In the genomic region with DNA sequence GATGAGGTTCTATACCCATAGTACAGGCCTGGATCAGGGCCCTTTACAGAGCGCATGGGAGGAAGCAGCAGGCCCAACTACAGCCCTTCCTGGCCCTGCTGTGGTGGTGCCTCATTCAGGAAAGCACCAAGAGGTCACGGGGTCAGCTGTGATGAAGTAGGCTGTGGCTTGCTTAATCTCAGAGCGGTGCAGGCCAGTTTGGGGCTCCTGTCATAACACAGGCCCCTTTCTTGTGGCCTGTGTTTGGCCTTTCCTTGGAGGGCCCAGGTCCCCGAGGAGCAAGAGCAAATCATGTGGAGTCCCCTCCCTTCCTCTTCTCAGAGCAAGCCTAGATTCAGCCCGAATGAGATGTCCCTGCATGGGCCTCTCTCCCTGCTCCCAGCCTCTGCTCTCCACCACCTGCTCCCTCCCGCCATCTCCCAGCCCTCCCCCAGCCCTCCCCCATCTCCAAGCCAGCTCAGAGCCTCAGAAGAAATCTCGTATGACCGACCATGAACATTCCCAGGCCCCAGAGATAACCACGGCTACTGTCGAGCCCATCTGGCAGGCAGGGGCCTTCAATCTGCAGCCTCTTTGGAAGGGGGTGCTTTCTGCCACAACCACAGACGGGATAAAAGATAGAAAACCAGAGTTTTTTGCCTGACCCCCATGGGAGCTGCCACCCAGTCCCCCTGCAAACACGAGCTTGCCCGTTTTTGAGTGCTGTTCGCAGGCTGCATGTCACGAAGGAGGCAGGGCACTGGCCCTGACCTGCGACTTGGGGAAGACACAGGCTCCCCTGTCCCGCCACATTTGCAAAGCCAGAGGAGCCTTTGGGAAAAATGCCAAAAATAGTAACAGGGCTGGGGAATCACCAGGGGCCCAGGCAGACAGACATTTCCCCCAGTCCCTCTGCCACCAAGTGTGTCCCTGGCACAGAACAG, we compare ENCODE assay signal across 11 cellular contexts. TPM values are rescaled to one million over a fixed set of nuclear protein-coding genes. Genes with fewer than 3 reads are reported as not detected.
A peak's percentile ranks its signal among the peaks of the same experiment; 100 is the strongest.
DNase-seq lines count a peak whose midpoint lies in the region; ATAC-seq and TF ChIP-seq lines count a peak whose summit lies in the region.
"Had no signal": no experiment of that assay in that cellular context is flagged by ENCODE, and none has a peak within 500 bp of the region (broad histone marks: within the 10 kb centered on the region; RNA-seq: fewer than 3 reads in every experiment).

No MANE protein-coding gene starts in this region.

- H3K4me3 Mint-ChIP-seq in type B pancreatic cell, result no peak overlapping the region
- H3K4me3 Mint-ChIP-seq: stimulated activated naive B cell treated with anti-CD40 and anti-IgM and Interleukin-4, amounts not matched to agents 10 μg/mL and 1 μg/mL and 100 μg/mL, for 72 hours had no signal

- H3K9me3 ChIP-seq in HCT116 (ENCODE audit: control insufficient read depth in 1 of 2, insufficient read depth in 1 of 2, low read depth in 1 of 2, low read length in 2 of 2) (no peaks in the 10 kb centered on the region), psoas muscle (no peaks in the 10 kb centered on the region)

- RAD21 ChIA-PET in HCT116 (lab: Charles Lee; ENCODE audit: low non-redundant PET in 1 of 2, low total read pairs in 2 of 2, uncharacterized antibody in 2 of 2, unreplicated experiment in 2 of 2), result no interaction called here

- no peaks in the 10 kb centered on the region for H3K36me3 Mint-ChIP-seq in type B pancreatic cell

- no peaks in the 10 kb centered on the region for H3K9me3 Mint-ChIP-seq in type B pancreatic cell
- H3K9me3 Mint-ChIP-seq: stimulated activated naive B cell treated with anti-CD40 and anti-IgM and Interleukin-4, amounts not matched to agents 10 μg/mL and 1 μg/mL and 100 μg/mL, for 72 hours had no signal

- peaks cover 36% of the 10 kb centered on the region for H3K4me1 Mint-ChIP-seq in type B pancreatic cell (ENCODE audit: unreplicated experiment)

- 76 to 85% (median 77%) methylated on average over 17 of the region's 17 CpGs for WGBS in psoas muscle, 3 donors

- POLR2A ChIA-PET in HCT116 (lab: Charles Lee), result no interaction called here

- CTCF ChIA-PET in HCT116 (lab: Charles Lee), result no interaction called here

- TF ChIP-seq RAD21 in HCT116 (IDR thresholded peaks at IDR 0.05; ENCODE audit: low read depth), result no peak

- no peak overlapping the region for H2AFZ ChIP-seq in HCT116 (ENCODE audit: low read depth, low read length, poor library complexity, severe bottlenecking)

- ATAC-seq in HCT116 (no peak), psoas muscle (peak in 2 of 4 donors; percentile 25 to 27), HG03439 (IDR thresholded peaks at IDR 0.05; ENCODE audit: unreplicated experiment) (no peak)

- H3K79me2 ChIP-seq in HCT116 (ENCODE audit: insufficient read depth, low read length), result no peaks in the 10 kb centered on the region

- intact Hi-C loops in HCT116 (cut with micrococcal nuclease), result no loop called here
- intact Hi-C loops in psoas muscle (cut with DNase I), result no loop called here

- H3K36me3 ChIP-seq in HCT116 (ENCODE audit: control insufficient read depth in 1 of 2, insufficient read depth in 2 of 2, low read length in 2 of 2), result 0 out of 4 replicates have a peak, but pooled peaks cover 0 to 2% of the 10 kb centered on the region in 2 experiments
- no peaks in the 10 kb centered on the region for H3K36me3 ChIP-seq in psoas muscle (ENCODE audit: insufficient read depth in 1 of 2, low read depth in 1 of 2)

- no TSS peak for BruUV-seq in HCT116 (replicated peaks; lab: Mats Ljungman, UMichigan)

- H3K27ac ChIP-seq in HCT116 (ENCODE audit: low read depth, low read length) (peak overlapping the region; percentile 69; the same call in 1 of the 2 replicates), psoas muscle (peak overlapping the region; percentile 59)

- peaks cover 23 to 48% of the 10 kb centered on the region in 2 experiments for H3K4me1 ChIP-seq in HCT116 (ENCODE audit: control insufficient read depth in 1 of 2, insufficient read depth in 2 of 2, low read length in 2 of 2)
- peaks cover 17% of the 10 kb centered on the region for H3K4me1 ChIP-seq in psoas muscle

- H3K27ac Mint-ChIP-seq in type B pancreatic cell, result no peak overlapping the region
- H3K27ac Mint-ChIP-seq: stimulated activated naive B cell treated with anti-CD40 and anti-IgM and Interleukin-4, amounts not matched to agents 10 μg/mL and 1 μg/mL and 100 μg/mL, for 72 hours had no signal

- no peaks in the 10 kb centered on the region for H4K20me1 ChIP-seq in HCT116 (ENCODE audit: insufficient read depth)

- no peaks in the 10 kb centered on the region for H3K9me2 ChIP-seq in HCT116 (ENCODE audit: insufficient read depth)

- H3K4me3 ChIP-seq in HCT116 (replicated peaks in 1 of 2; ENCODE audit: low read depth in 1 of 2, low read length in 2 of 2), result no peak overlapping the region
- no peak overlapping the region for H3K4me3 ChIP-seq in fibroblast of villous mesenchyme (ENCODE audit: low read depth, low read length)
- no peak overlapping the region for H3K4me3 ChIP-seq in psoas muscle

- no peak overlapping the region for H3K4me2 ChIP-seq in HCT116 (ENCODE audit: low read length)

- H3K27me3 Mint-ChIP-seq in type B pancreatic cell, result no peaks in the 10 kb centered on the region
- H3K27me3 Mint-ChIP-seq: stimulated activated naive B cell treated with anti-CD40 and anti-IgM and Interleukin-4, amounts not matched to agents 10 μg/mL and 1 μg/mL and 100 μg/mL, for 72 hours had no signal

- TF ChIP-seq CTCF in HCT116 (IDR thresholded peaks at IDR 0.05 in 2 of 3, conservative IDR thresholded peaks at IDR 0.05 in 1 of 3; ENCODE audit: borderline replicate concordance in 1 of 3, insufficient read depth in 1 of 3, low read depth in 2 of 3, low read length in 2 of 3), result no peak
- no peak for TF ChIP-seq CTCF in fibroblast of villous mesenchyme (IDR thresholded peaks at IDR 0.05; ENCODE audit: insufficient read depth, low read depth, low read length)
- no peak for TF ChIP-seq CTCF in psoas muscle (IDR thresholded peaks at IDR 0.05)
- no peak for TF ChIP-seq CTCF in type B pancreatic cell (conservative IDR thresholded peaks at IDR 0.05)

- DNase-seq in HCT116 (ENCODE audit: low read depth, low spot score) (no peak), SKM-1 treated with dmso at 0.1 percent for 144 hours (lab: John Stamatoyannopoulos, UW; ENCODE audit: unreplicated experiment) (peak; percentile 90), fibroblast of villous mesenchyme (ENCODE audit: low read depth) (peak; percentile 91), psoas muscle (peak in 1 of 2 donors; percentile 67), NCI-H128 (lab: John Stamatoyannopoulos, UW; ENCODE audit: unreplicated experiment) (no peak), type B pancreatic cell (ENCODE audit: extremely low spot score, unreplicated experiment) (no peak)
- DNase-seq in activated CD4-positive, alpha-beta T cell treated with anti-CD3 and anti-CD28 coated beads for 48 hours, result no peak
- DNase-seq: activated CD4-positive, alpha-beta T cell treated with anti-CD3 and anti-CD28 coated beads for 1 hour; NCI-H2029; stimulated activated naive B cell treated with anti-CD40 and anti-IgM and Interleukin-4, amounts not matched to agents 10 μg/mL and 1 μg/mL and 100 μg/mL, for 72 hours had no signal

- H3K9ac ChIP-seq in HCT116 (ENCODE audit: low read length), result no peak overlapping the region

- H3K27me3 ChIP-seq in HCT116 (ENCODE audit: insufficient read depth, low read length) (no peaks in the 10 kb centered on the region), psoas muscle (ENCODE audit: insufficient read depth in 3 of 3, low read length in 2 of 3) (no peaks in the 10 kb centered on the region)

- TF ChIP-seq POLR2A in HCT116 (IDR thresholded peaks at IDR 0.05; ENCODE audit: borderline replicate concordance, extremely low read depth, insufficient read depth, insufficient read length), result no peak

TF ChIP-seq in HCT116, 20 proteins besides CTCF, POLR2A, EP300 and RAD21:
- TF ChIP-seq YY1 (IDR thresholded peaks at IDR 0.05; ENCODE audit: extremely low read depth, insufficient replicate concordance, low read depth, low read length) (no peak), ELF1 (IDR thresholded peaks at IDR 0.05; ENCODE audit: borderline replicate concordance, low read depth) (no peak), ZFX (IDR thresholded peaks at IDR 0.05) (no peak), POLR2AphosphoS5 (IDR thresholded peaks at IDR 0.05; ENCODE audit: low read depth, low read length) (no peak), ZNF274 (IDR thresholded peaks at IDR 0.05; ENCODE audit: low read depth, low read length) (no peak)

RNA-seq across cellular contexts. Expression of a gene that starts 32.3 kb away (rescaled TPM):
- total RNA-seq in HCT116 (2021; ENCODE audit: unreplicated experiment) (16.6 TPM), fibroblast of villous mesenchyme (20.9 and 21.2 TPM in 2 replicates), psoas muscle (10 to 100 TPM in 3 of 4 donors, 1 to 10 TPM in 1; 9.7 to 31.9 (median 17.1) TPM), type B pancreatic cell (ENCODE audit: low replicate concordance) (11.9 and 25.9 TPM in 2 replicates)
- polyA plus RNA-seq in HCT116 (2012), result 15.2 and 16.0 TPM in 2 replicates
- 10 to 100 TPM in 2 of 3 donors, 1 to 10 TPM in 1; 7.4 to 27.6 (median 15.7) TPM for polyA plus RNA-seq in psoas muscle

Comparison
In these comparisons a context has a peak if more than half of its experiments do, and no peak if none do; other contexts are left out.
1. DNase-seq: peak in SKM-1 treated with dmso at 0.1 percent for 144 hours (single experiment) and fibroblast of villous mesenchyme (single experiment); none in HCT116 (single experiment), activated CD4-positive, alpha-beta T cell treated with anti-CD3 and anti-CD28 coated beads for 48 hours (single experiment), NCI-H128 (single experiment) and type B pancreatic cell (single experiment).